ENCODE assay signal across 11 cellular contexts in the genomic region with DNA sequence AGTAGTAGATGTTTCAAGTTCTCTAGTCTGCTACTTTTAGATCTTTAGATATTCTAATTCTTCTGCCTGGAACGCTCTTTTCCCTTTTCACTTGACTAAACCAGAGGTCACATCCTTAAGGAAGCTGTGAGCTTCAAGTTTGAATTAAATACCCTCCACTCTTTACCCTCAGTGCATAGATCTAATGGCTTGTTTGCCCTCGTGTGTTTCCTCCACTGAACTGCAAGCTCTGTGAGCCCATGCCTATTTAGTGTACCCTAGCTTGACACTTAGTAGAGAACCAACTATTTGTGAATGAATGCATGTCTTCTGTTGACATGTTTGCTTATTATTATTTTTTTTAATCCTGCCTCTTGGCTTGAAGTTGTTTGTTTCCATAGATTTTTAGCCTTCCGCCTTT.
A peak's percentile ranks its signal among the peaks of the same experiment; 100 is the strongest.
DNase-seq lines count a peak whose midpoint lies in the region; ATAC-seq and TF ChIP-seq lines count a peak whose summit lies in the region.
"Had no signal": no experiment of that assay in that cellular context is flagged by ENCODE, and none has a peak within 500 bp of the region (broad histone marks: within the 10 kb centered on the region; RNA-seq: fewer than 3 reads in every experiment).

No MANE protein-coding gene starts in this region.

- H3K4me3 ChIP-seq in A673 (ENCODE audit: low read depth, low read length, poor library complexity, severe bottlenecking) = no peak overlapping the region
- no peak overlapping the region for H3K4me3 ChIP-seq in fibroblast of pulmonary artery (replicated peaks; ENCODE audit: low read depth, low read length)
- no peak overlapping the region for H3K4me3 ChIP-seq in esophagus squamous epithelium
- H3K4me3 ChIP-seq: vagina had no signal

- no peak for TF ChIP-seq POLR2A in esophagus squamous epithelium (IDR thresholded peaks at IDR 0.05)

- DNase-seq in A673 (ENCODE audit: low spot score) = peak; percentile 39
- DNase-seq in NCI-H82 (lab: John Stamatoyannopoulos, UW) = peak; percentile 56
- DNase-seq in fibroblast of pulmonary artery (ENCODE audit: low read depth) = peak; percentile 39
- no peak for DNase-seq in stimulated activated CD4-positive, alpha-beta T cell treated with anti-CD3 and anti-CD28 coated beads, Interleukin-2, amount 100 ng/mL, for 48 hours
- no peak for DNase-seq in T-helper 9 cell
- DNase-seq in esophagus squamous epithelium (lab: John Stamatoyannopoulos, UW) = no peak
- DNase-seq: activated CD4-positive, alpha-beta T cell treated with anti-CD3 and anti-CD28 coated beads for 36 hours had no signal

- peak; percentile 68 for ATAC-seq in GM18868 (IDR thresholded peaks at IDR 0.05; ENCODE audit: unreplicated experiment)
- no peak for ATAC-seq in HG02642 (IDR thresholded peaks at IDR 0.05; ENCODE audit: poor library complexity, unreplicated experiment)
- ATAC-seq: activated CD4-positive, alpha-beta T cell treated with anti-CD3 and anti-CD28 coated beads for 36 hours had no signal

- peaks cover under 1% of the 10 kb centered on the region for H3K9me3 ChIP-seq in A673 (ENCODE audit: low read depth, low read length, poor library complexity, severe bottlenecking)
- H3K9me3 ChIP-seq in esophagus squamous epithelium = peaks cover 0 to 6% (median 0%) of the 10 kb centered on the region in 3 donors
- H3K9me3 ChIP-seq: vagina had no signal

- no TSS peak for BruUV-seq in A673 (replicated peaks; lab: Mats Ljungman, UMichigan)

- POLR2A ChIA-PET in A673 (lab: Charles Lee; ENCODE audit: low non-redundant PET) = no interaction called here

- CTCF ChIA-PET in A673 (lab: Charles Lee) = no interaction called here

- intact Hi-C loops in A673 (cut with micrococcal nuclease; ENCODE audit: unreplicated experiment) = loop anchor here (5.0 kb wide), 1 partner anchor 508 kb away; no protein-coding TSS in a partner anchor
- intact Hi-C loops in esophagus squamous epithelium (cut with DNase I) = no loop called here

- WGBS in esophagus squamous epithelium, 2 donors = 49 to 55% methylated on average over 3 of the region's 3 CpGs

- TF ChIP-seq CTCF in A673 (conservative IDR thresholded peaks at IDR 0.05; ENCODE audit: low read depth, low read length) = peak; percentile 32; the same call in 1 of the 2 replicates
- TF ChIP-seq CTCF in fibroblast of pulmonary artery (IDR thresholded peaks at IDR 0.05; ENCODE audit: low read length, missing control alignments) = peak; percentile 31
- TF ChIP-seq CTCF in esophagus squamous epithelium (IDR thresholded peaks at IDR 0.05) = no peak

- no peaks in the 10 kb centered on the region for H3K27me3 ChIP-seq in A673 (replicated peaks; ENCODE audit: insufficient read depth, low read depth, low read length, poor library complexity)
- no peaks in the 10 kb centered on the region for H3K27me3 ChIP-seq in esophagus squamous epithelium
- H3K27me3 ChIP-seq: vagina had no signal

- H3K27ac ChIP-seq in A673 (ENCODE audit: low read depth, low read length, poor library complexity, severe bottlenecking) = no peak overlapping the region
- no peak overlapping the region for H3K27ac ChIP-seq in esophagus squamous epithelium
- H3K27ac ChIP-seq: epithelial cell of prostate, vagina had no signal

- H3K4me1 ChIP-seq in A673 (ENCODE audit: insufficient read depth, low read length, poor library complexity, severe bottlenecking) = no peaks in the 10 kb centered on the region
- H3K4me1 ChIP-seq in esophagus squamous epithelium = no peaks in the 10 kb centered on the region
- H3K4me1 ChIP-seq: vagina had no signal

- H3K36me3 ChIP-seq in A673 (ENCODE audit: insufficient read depth, low read length, poor library complexity, severe bottlenecking) = peaks cover 9% of the 10 kb centered on the region
- H3K36me3 ChIP-seq in esophagus squamous epithelium = peaks cover 0 to 23% (median 0%) of the 10 kb centered on the region in 3 donors

Comparison
In these comparisons a context has a peak if more than half of its experiments do, and no peak if none do; other contexts are left out.
1. DNase-seq: peak in A673 (single experiment), NCI-H82 (single experiment) and fibroblast of pulmonary artery (single experiment); none in stimulated activated CD4-positive, alpha-beta T cell treated with anti-CD3 and anti-CD28 coated beads, Interleukin-2, amount 100 ng/mL, for 48 hours (0 of 2), T-helper 9 cell (single experiment) and esophagus squamous epithelium (single experiment).
2. CTCF ChIP-seq: peak in A673 (single experiment) and fibroblast of pulmonary artery (single experiment); none in esophagus squamous epithelium (0 of 6).